1 cellular context compared by ENCODE assay signal in genomic region chr9:33290247-33290993, GRCh38.
TF ChIP-seq lines count a peak whose summit lies in the region.

Gene NFX1 (plus strand): TSS chr9:33290516. CDS start chr9:33290573, 57 bp downstream.

TF ChIP-seq in SK-N-SH, 30 proteins besides CTCF, POLR2A, EP300 and RAD21 (continued from another document):
- TF ChIP-seq PBX3 (IDR thresholded peaks at IDR 0.05) = no peak
- no peak for TF ChIP-seq FOXJ3 (CRISPR knock-in tag; IDR thresholded peaks at IDR 0.05)
- TF ChIP-seq POLR2AphosphoS5 (IDR thresholded peaks at IDR 0.05; ENCODE audit: low read depth, low read length) = peak; percentile 95
- peak; percentile 82 for TF ChIP-seq CHD2 (IDR thresholded peaks at IDR 0.05; ENCODE audit: low read length, partially characterized antibody)
- TF ChIP-seq GATA2 (CRISPR knock-in tag; IDR thresholded peaks at IDR 0.05) = no peak
- peak; percentile 71; the same call in 1 of the 2 replicates for TF ChIP-seq ELF1 (IDR thresholded peaks at IDR 0.05)
- peak; percentile 95 for TF ChIP-seq NRF1 (IDR thresholded peaks at IDR 0.05; ENCODE audit: low read depth, low read length)
- TF ChIP-seq IRF3 (IDR thresholded peaks at IDR 0.05; ENCODE audit: low read depth, low read length) = no peak
- TF ChIP-seq EZH2phosphoT487 (IDR thresholded peaks at IDR 0.05; ENCODE audit: borderline replicate concordance, low read depth) = no peak
- peak; percentile 83 for TF ChIP-seq GABPA (IDR thresholded peaks at IDR 0.05; ENCODE audit: low read depth)
- peak; percentile 99 for TF ChIP-seq MXI1 (IDR thresholded peaks at IDR 0.05; ENCODE audit: low read depth, low read length)
- TF ChIP-seq RXRA (IDR thresholded peaks at IDR 0.05; ENCODE audit: borderline replicate concordance, low read depth) = no peak
